ENCODE assay signal across 1 cellular context in genomic region chr17:57869599-57870282, GRCh38.
TF ChIP-seq lines count a peak whose summit lies in the region.

No MANE protein-coding gene starts in this region.

TF ChIP-seq in IMR-90, 13 proteins besides CTCF, POLR2A, EP300 and RAD21:
- TF ChIP-seq MAFK (IDR thresholded peaks at IDR 0.05; ENCODE audit: low read depth, low read length) (no peak), CHD1 (IDR thresholded peaks at IDR 0.05; ENCODE audit: low read depth, low read length) (0 out of 2 replicates have a peak, but pooled peaks have one; percentile 58), USF2 (IDR thresholded peaks at IDR 0.05; ENCODE audit: low read depth, low read length) (no peak), RFX5 (IDR thresholded peaks at IDR 0.05; ENCODE audit: low read depth, low read length) (no peak), ELK1 (IDR thresholded peaks at IDR 0.05; ENCODE audit: borderline replicate concordance, low read depth, low read length) (no peak), MAZ (IDR thresholded peaks at IDR 0.05; ENCODE audit: borderline replicate concordance, low read depth, low read length) (peak; percentile 86), RCOR1 (IDR thresholded peaks at IDR 0.05; ENCODE audit: insufficient replicate concordance, low read length) (no peak), SMC3 (IDR thresholded peaks at IDR 0.05; ENCODE audit: low read depth, low read length) (peak; percentile 21; the same call in 1 of the 2 replicates), NFE2L2 (IDR thresholded peaks at IDR 0.05; ENCODE audit: low read depth, low read length) (no peak), FOS (IDR thresholded peaks at IDR 0.05; ENCODE audit: low read depth, low read length) (peak; percentile 50; the same call in 1 of the 2 replicates), CEBPB (IDR thresholded peaks at IDR 0.05; ENCODE audit: low read depth, low read length) (peak; percentile 93), BHLHE40 (IDR thresholded peaks at IDR 0.05; ENCODE audit: low read depth, low read length) (no peak; the same call in 1 of the 2 replicates), MXI1 (IDR thresholded peaks at IDR 0.05; ENCODE audit: borderline replicate concordance, low read depth, low read length) (no peak)
TF ChIP-seq in IMR-90: peak in this region for 5.
